In genomic region chr3:49028673-49029562, GRCh38 we compare ENCODE assay signal across 8 cellular contexts. TPM values are rescaled to one million over a fixed set of nuclear protein-coding genes. Genes with fewer than 3 reads are reported as not detected.
A peak's percentile ranks its signal among the peaks of the same experiment; 100 is the strongest.
DNase-seq lines count a peak whose midpoint lies in the region; ATAC-seq, FAIRE-seq and TF ChIP-seq lines count a peak whose summit lies in the region.

IMPDH2 (minus strand) TSS chr3:49029398; CDS start chr3:49029350, 48 bp downstream.

- intact Hi-C loops in kidney (cut with DNase I), result no loop called here

- H3K4me1 ChIP-seq in kidney (ENCODE audit: control insufficient read depth in 1 of 2, insufficient read depth in 1 of 2, low read depth in 1 of 2, low read length in 2 of 2), result peaks cover 9 to 17% of the 10 kb centered on the region in 2 donors

- TF ChIP-seq CTCF in AG09309 (IDR thresholded peaks at IDR 0.05; ENCODE audit: control insufficient read depth, insufficient read depth, low read depth, low read length, missing control alignments) (peak; percentile 7), kidney (IDR thresholded peaks at IDR 0.05; ENCODE audit: borderline replicate concordance, extremely low read depth, insufficient read depth) (peak; percentile 39)

- H3K36me3 ChIP-seq in kidney (ENCODE audit: control insufficient read depth in 1 of 2, insufficient read depth in 2 of 2, low read length in 2 of 2), result peaks cover 42 to 66% of the 10 kb centered on the region in 2 donors

- H3K4me3 ChIP-seq in AG09309 (ENCODE audit: control insufficient read depth, low read depth, low read length) (peak within 1 kb of the TSS; percentile 91), kidney (ENCODE audit: low read length in 2 of 2) (peak within 1 kb of the TSS; percentile 78 to 87)

- peak within 1 kb of the TSS; percentile 82 to 96 for H3K9ac ChIP-seq in kidney (ENCODE audit: low read length in 2 of 2)

- peak; percentile 32 for FAIRE-seq in kidney (lab: Jason Lieb, UNC)

- DNase-seq in AG09309 (ENCODE audit: low read depth), result peak; percentile 61
- DNase-seq in NCI-H446 treated with DMSO at 0.1 percent for 48 hours (lab: John Stamatoyannopoulos, UW), result peak; percentile 84
- peak; percentile 93 for DNase-seq in cerebellar cortex (ENCODE audit: low spot score)
- peak; percentile 98 for DNase-seq in kidney
- DNase-seq in stimulated activated CD4-positive, alpha-beta T cell treated with anti-CD3 and anti-CD28 coated beads, Interleukin-15, amount 100 ng/mL, for 1 hour (ENCODE audit: low read depth in 1 of 2, low spot score in 1 of 2), result peak; percentile 86 to 92

- no peaks in the 10 kb centered on the region for H3K9me3 ChIP-seq in kidney (ENCODE audit: control insufficient read depth in 1 of 2, low read length in 2 of 2)

- peak; percentile 92 for ATAC-seq in GM19023 (IDR thresholded peaks at IDR 0.05; ENCODE audit: unreplicated experiment)
- ATAC-seq in HG03196 (IDR thresholded peaks at IDR 0.05; ENCODE audit: unreplicated experiment), result peak; percentile 85
- ATAC-seq in activated CD4-positive, CD25-positive, alpha-beta regulatory T cell treated with anti-CD3 and anti-CD28 coated beads, Interleukin-2, amount 50 U/mL, for 24 hours, result peak; percentile 94 to 96

- peak within 1 kb of the TSS; percentile 93 to 97 for H3K27ac ChIP-seq in kidney (ENCODE audit: low read depth in 2 of 2, low read length in 2 of 2)

RNA-seq across cellular contexts. Expression of gene IMPDH2, which starts in this region (rescaled TPM):
- total RNA-seq in kidney, result 132 TPM
- polyA plus RNA-seq in kidney (ENCODE audit: insufficient read depth, low read depth, low replicate concordance), result 99.9 TPM

Comparison
In these comparisons a context has a peak if more than half of its experiments do, and no peak if none do; other contexts are left out.
1. Peak in every context shown above with its lines: DNase-seq, ATAC-seq, H3K4me3 ChIP-seq and H3K27ac ChIP-seq.